ENCODE assay signal across 26 cellular contexts in genomic region chr3:119514637-119515036, GRCh38. TPM values are rescaled to one million over a fixed set of nuclear protein-coding genes. Genes with fewer than 3 reads are reported as not detected.
"Had no signal": no experiment of that assay in that cellular context is flagged by ENCODE, and none has a peak within 500 bp of the region (broad histone marks: within the 10 kb centered on the region; RNA-seq: fewer than 3 reads in every experiment).

No MANE protein-coding gene starts in this region.

- H3K27ac Mint-ChIP-seq: naive thymus-derived CD4-positive, alpha-beta T cell; natural killer cell treated with Interleukin-12 subunit alpha and Interleukin-12 subunit beta and Interleukin-15 and Interleukin-18, amount 100 ng/mL, for 72 hours; stimulated activated effector memory CD8-positive, alpha-beta T cell treated with anti-CD3 and anti-CD28 coated beads, Interleukin-12 subunit alpha, Interleukin-12 subunit beta, amount 100 ng/mL, for 72 hours; stimulated activated naive CD8-positive, alpha-beta T cell treated with anti-CD3 and anti-CD28 coated beads, Interleukin-15, Interleukin-2, amounts not matched to agents 100 ng/mL and 50 ng/mL, for 24 hours had no signal

- H3K27me3 ChIP-seq: pancreas, suprapubic skin, tibial artery, upper lobe of right lung had no signal

- H3K4me3 Mint-ChIP-seq: immature natural killer cell; naive thymus-derived CD4-positive, alpha-beta T cell; natural killer cell treated with Interleukin-12 subunit alpha and Interleukin-12 subunit beta and Interleukin-15 and Interleukin-18, amount 100 ng/mL, for 72 hours; stimulated activated effector memory CD8-positive, alpha-beta T cell treated with anti-CD3 and anti-CD28 coated beads, Interleukin-12 subunit alpha, Interleukin-12 subunit beta, amount 100 ng/mL, for 72 hours; stimulated activated naive CD8-positive, alpha-beta T cell treated with anti-CD3 and anti-CD28 coated beads, Interleukin-15, Interleukin-2, amounts not matched to agents 100 ng/mL and 50 ng/mL, for 24 hours had no signal

- H3K4me3 ChIP-seq: lower lobe of right lung, pancreas, prostate gland, skin epidermis, suprapubic skin, thoracic aorta, tibial artery, upper lobe of right lung had no signal

- H3K27me3 Mint-ChIP-seq: naive thymus-derived CD4-positive, alpha-beta T cell; natural killer cell treated with Interleukin-12 subunit alpha and Interleukin-12 subunit beta and Interleukin-15 and Interleukin-18, amount 100 ng/mL, for 72 hours; stimulated activated naive CD8-positive, alpha-beta T cell treated with anti-CD3 and anti-CD28 coated beads, Interleukin-15, Interleukin-2, amounts not matched to agents 100 ng/mL and 50 ng/mL, for 24 hours had no signal

- ATAC-seq: left lobe of liver; lower lobe of right lung; naive thymus-derived CD4-positive, alpha-beta T cell; natural killer cell treated with Interleukin-12 subunit alpha and Interleukin-12 subunit beta and Interleukin-15 and Interleukin-18, amount 100 ng/mL, for 72 hours; right cardiac atrium; sciatic nerve; stimulated activated effector memory CD8-positive, alpha-beta T cell treated with anti-CD3 and anti-CD28 coated beads, Interleukin-12 subunit alpha, Interleukin-12 subunit beta, amount 100 ng/mL, for 72 hours; upper lobe of right lung had no signal

- H3K4me1 ChIP-seq: lower lobe of right lung, pancreas, prostate gland, suprapubic skin, tibial artery, upper lobe of right lung had no signal

- H3K9me3 ChIP-seq: lower lobe of right lung, pancreas, prostate gland, suprapubic skin, thoracic aorta, tibial artery, upper lobe of right lung had no signal

- H3K27ac ChIP-seq: lower lobe of right lung, pancreas, prostate gland, skin epidermis, suprapubic skin, thoracic aorta, tibial artery, upper lobe of right lung had no signal

- H3K4me1 Mint-ChIP-seq: immature natural killer cell had no signal

- H3K9me3 Mint-ChIP-seq: immature natural killer cell; natural killer cell treated with Interleukin-12 subunit alpha and Interleukin-12 subunit beta and Interleukin-15 and Interleukin-18, amount 100 ng/mL, for 72 hours; stimulated activated effector memory CD8-positive, alpha-beta T cell treated with anti-CD3 and anti-CD28 coated beads, Interleukin-12 subunit alpha, Interleukin-12 subunit beta, amount 100 ng/mL, for 72 hours; stimulated activated naive CD8-positive, alpha-beta T cell treated with anti-CD3 and anti-CD28 coated beads, Interleukin-15, Interleukin-2, amounts not matched to agents 100 ng/mL and 50 ng/mL, for 24 hours had no signal

- DNase-seq: hypothalamus; immature natural killer cell; kidney; lower lobe of right lung; mammary epithelial cell; mesenchymal stem cell; naive thymus-derived CD4-positive, alpha-beta T cell; pancreas; posterior cingulate gyrus; retina; right cardiac atrium; stimulated activated CD4-positive, alpha-beta T cell treated with anti-CD3 and anti-CD28 coated beads, Interleukin-4, amount 100 ng/mL, for 24 hours; stimulated activated naive CD4-positive, alpha-beta T cell; tibial artery; trophoblast cell; upper lobe of right lung had no signal

RNA-seq across cellular contexts. Expression of gene CD80, which starts 44.8 kb away (rescaled TPM):
- total RNA-seq: mammary epithelial cell, prostate gland, suprapubic skin had no signal
- polyA plus RNA-seq: immature natural killer cell; mammary epithelial cell; naive thymus-derived CD4-positive, alpha-beta T cell; neural cell had no signal
